In genomic region chr5:109053995-109054417, GRCh38 we compare ENCODE assay signal across 14 cellular contexts.
DNase-seq lines count a peak whose midpoint lies in the region; ATAC-seq and TF ChIP-seq lines count a peak whose summit lies in the region.
"Had no signal": no experiment of that assay in that cellular context is flagged by ENCODE, and none has a peak within 500 bp of the region (broad histone marks: within the 10 kb centered on the region; RNA-seq: fewer than 3 reads in every experiment).

No MANE protein-coding gene starts in this region.

- TF ChIP-seq CTCF in astrocyte of the cerebellum (IDR thresholded peaks at IDR 0.05; ENCODE audit: low read depth, low read length, missing control alignments), result no peak
- TF ChIP-seq CTCF in gastrocnemius medialis (IDR thresholded peaks at IDR 0.05 in 4 of 5, conservative IDR thresholded peaks at IDR 0.05 in 1 of 5), result no peak
- no peak for TF ChIP-seq CTCF in hepatocyte (IDR thresholded peaks at IDR 0.05; ENCODE audit: poor library complexity)

- H3K79me2 ChIP-seq in hepatocyte, result no peaks in the 10 kb centered on the region

- H4K20me1 ChIP-seq in hepatocyte (ENCODE audit: insufficient read depth, poor library complexity, severe bottlenecking), result no peaks in the 10 kb centered on the region

- 92% methylated on average over 4 of the region's 4 CpGs for WGBS in hepatocyte (ENCODE audit: low lambda C conversion rate, missing lambda C conversion rate)

- H3K9me2 ChIP-seq in hepatocyte (replicated peaks; ENCODE audit: insufficient read depth), result no peaks in the 10 kb centered on the region

- H3K4me3 ChIP-seq in astrocyte of the cerebellum (ENCODE audit: low read depth, low read length), result no peak overlapping the region
- no peak overlapping the region for H3K4me3 ChIP-seq in gastrocnemius medialis
- H3K4me3 ChIP-seq in hepatocyte, result no peak overlapping the region
- H3K4me3 ChIP-seq: heart left ventricle, pancreas had no signal

- H3K27me3 ChIP-seq in gastrocnemius medialis (no peaks in the 10 kb centered on the region), hepatocyte (no peaks in the 10 kb centered on the region)
- H3K27me3 ChIP-seq: heart left ventricle, pancreas had no signal

- intact Hi-C loops in gastrocnemius medialis (cut with DNase I; ENCODE audit: low total_unique reads), result no loop called here

- H3K27ac ChIP-seq in gastrocnemius medialis, result no peak overlapping the region
- H3K27ac ChIP-seq in hepatocyte, result no peak overlapping the region
- H3K27ac ChIP-seq: heart left ventricle, pancreas had no signal

- H3K36me3 ChIP-seq in gastrocnemius medialis (no peaks in the 10 kb centered on the region), hepatocyte (replicated peaks; ENCODE audit: insufficient read depth, low read depth) (no peaks in the 10 kb centered on the region)
- H3K36me3 ChIP-seq: pancreas had no signal

- H3K9me3 ChIP-seq in gastrocnemius medialis (no peaks in the 10 kb centered on the region), hepatocyte (ENCODE audit: low read depth) (no peaks in the 10 kb centered on the region)
- H3K9me3 ChIP-seq: pancreas had no signal

- ATAC-seq in GM19351 (IDR thresholded peaks at IDR 0.05; ENCODE audit: unreplicated experiment) (peak; percentile 71), HG02884 (IDR thresholded peaks at IDR 0.05; ENCODE audit: unreplicated experiment) (peak; percentile 76), gastrocnemius medialis (no peak)
- ATAC-seq: heart left ventricle, pancreas had no signal

- H2AFZ ChIP-seq in hepatocyte, result no peak overlapping the region

- no peak for TF ChIP-seq POLR2A in gastrocnemius medialis (IDR thresholded peaks at IDR 0.05)

- in situ Hi-C loops in astrocyte of the cerebellum (cut with HindIII; ENCODE audit: low sequenced_read_pairs), result no loop called here
- in situ Hi-C loops in gastrocnemius medialis (cut with MboI; ENCODE audit: low sequenced_read_pairs in 4 of 4), result no loop called here

- DNase-seq in AG08396 (ENCODE audit: low spot score) (peak; percentile 9), astrocyte of the cerebellum (ENCODE audit: low read depth) (peak; percentile 56), NCI-H1436 treated with DMSO at 0.1 percent for 48 hours (lab: John Stamatoyannopoulos, UW) (no peak), gastrocnemius medialis (no peak), DMS153 treated with DMSO at 0.1 percent for 48 hours (lab: John Stamatoyannopoulos, UW; ENCODE audit: unreplicated experiment) (no peak), hepatocyte (ENCODE audit: low spot score) (no peak)
- DNase-seq: ACHN; GDM1; heart left ventricle; NCI-H2029; pancreas; stimulated activated CD4-positive, alpha-beta T cell treated with anti-CD3 and anti-CD28 coated beads, Interleukin-4, amount 100 ng/mL, for 24 hours had no signal

- H3K4me1 ChIP-seq in gastrocnemius medialis (no peaks in the 10 kb centered on the region), hepatocyte (ENCODE audit: insufficient read depth) (no peaks in the 10 kb centered on the region)
- H3K4me1 ChIP-seq: heart left ventricle, pancreas had no signal

- no peak overlapping the region for H3K4me2 ChIP-seq in hepatocyte

Comparison
In these comparisons a context has a peak if more than half of its experiments do, and no peak if none do; other contexts are left out.
1. DNase-seq: peak in AG08396 (single experiment) and astrocyte of the cerebellum (single experiment); none in NCI-H1436 treated with DMSO at 0.1 percent for 48 hours (single experiment), gastrocnemius medialis (0 of 2), DMS153 treated with DMSO at 0.1 percent for 48 hours (single experiment) and hepatocyte (single experiment).
2. ATAC-seq: peak in GM19351 (single experiment) and HG02884 (single experiment); none in gastrocnemius medialis (0 of 2).